In genomic region chr12:25286837-25287236, GRCh38 we compare ENCODE assay signal across 19 cellular contexts. TPM values are rescaled to one million over a fixed set of nuclear protein-coding genes. Genes with fewer than 3 reads are reported as not detected.
DNase-seq lines count a peak whose midpoint lies in the region; ATAC-seq and TF ChIP-seq lines count a peak whose summit lies in the region.
"Had no signal": no experiment of that assay in that cellular context is flagged by ENCODE, and none has a peak within 500 bp of the region (broad histone marks: within the 10 kb centered on the region; RNA-seq: fewer than 3 reads in every experiment).

No MANE protein-coding gene starts in this region.

- no peaks in the 10 kb centered on the region for H4K20me1 ChIP-seq in GM23248 (ENCODE audit: insufficient read depth)

- DNase-seq in DMS53 treated with DMSO at 0.1 percent for 48 hours (lab: John Stamatoyannopoulos, UW; ENCODE audit: unreplicated experiment) (peak; percentile 97), LNCaP clone FGC (ENCODE audit: low read depth) (peak; percentile 48), epithelial cell of esophagus (ENCODE audit: low read depth) (peak; percentile 88), mucosa of descending colon (no peak), GM23248 (no peak)
- DNase-seq in activated CD4-positive, alpha-beta memory T cell treated with anti-CD3 and anti-CD28 coated beads for 36 hours: no peak
- DNase-seq: Caco-2; CD4-positive, CD25-positive, alpha-beta regulatory T cell; DMS153; HCEC 1CT; Kasumi-1; MV-4-11; NCI-H1417; NCI-H1930; NCI-H524; SIG-M5 had no signal

- no peak overlapping the region for H2AFZ ChIP-seq in GM23248

- H3K9me3 ChIP-seq in mucosa of descending colon: peaks cover 5% of the 10 kb centered on the region
- H3K9me3 ChIP-seq in GM23248 (ENCODE audit: low read depth): no peaks in the 10 kb centered on the region

- H3K9ac ChIP-seq in GM23248: no peak overlapping the region

- peaks cover 2% of the 10 kb centered on the region for H3K27me3 Mint-ChIP-seq in activated CD4-positive, alpha-beta memory T cell treated with anti-CD3 and anti-CD28 coated beads for 36 hours
- H3K27me3 Mint-ChIP-seq: B cell, IgD-negative memory B cell had no signal

- intact Hi-C loops in mucosa of descending colon (cut with DNase I, micrococcal nuclease): no loop called here
- intact Hi-C loops in activated CD4-positive, alpha-beta memory T cell treated with anti-CD3 and anti-CD28 coated beads for 36 hours (cut with micrococcal nuclease): no loop called here

- POLR2A ChIA-PET in activated CD4-positive, alpha-beta memory T cell treated with anti-CD3 and anti-CD28 coated beads for 36 hours (lab: Charles Lee): no interaction called here

- H3K36me3 Mint-ChIP-seq in activated CD4-positive, alpha-beta memory T cell treated with anti-CD3 and anti-CD28 coated beads for 36 hours: no peaks in the 10 kb centered on the region
- H3K36me3 Mint-ChIP-seq: CD4-positive, CD25-positive, alpha-beta regulatory T cell had no signal

- H3K9me3 Mint-ChIP-seq in activated CD4-positive, alpha-beta memory T cell treated with anti-CD3 and anti-CD28 coated beads for 36 hours: peaks cover 7% of the 10 kb centered on the region

- H3K4me2 ChIP-seq in GM23248 (ENCODE audit: unreplicated experiment): no peak overlapping the region

- no peak overlapping the region for H3K27ac ChIP-seq in GM23248

- H3K4me1 ChIP-seq in mucosa of descending colon (ENCODE audit: low read depth) (no peaks in the 10 kb centered on the region), GM23248 (ENCODE audit: insufficient read depth) (no peaks in the 10 kb centered on the region)

- in situ Hi-C loops in GM23248 (cut with MboI): no loop called here

- no peak for TF ChIP-seq CTCF in LNCaP clone FGC (IDR thresholded peaks at IDR 0.05; ENCODE audit: control insufficient read depth, extremely low read depth, insufficient read depth)
- no peak for TF ChIP-seq CTCF in epithelial cell of esophagus (IDR thresholded peaks at IDR 0.05; ENCODE audit: insufficient read depth, low read depth, low read length, missing control alignments)
- no peak for TF ChIP-seq CTCF in mucosa of descending colon (IDR thresholded peaks at IDR 0.05)

- CTCF ChIA-PET in activated CD4-positive, alpha-beta memory T cell treated with anti-CD3 and anti-CD28 coated beads for 36 hours (lab: Charles Lee): no interaction called here

- peak; percentile 48 for ATAC-seq in mucosa of descending colon
- ATAC-seq in GM21723 (IDR thresholded peaks at IDR 0.05; ENCODE audit: unreplicated experiment): no peak

- no peaks in the 10 kb centered on the region for H3F3A ChIP-seq in GM23248 (ENCODE audit: insufficient read depth)

- H3K36me3 ChIP-seq in mucosa of descending colon (ENCODE audit: low read depth) (no peaks in the 10 kb centered on the region), GM23248 (ENCODE audit: low read depth) (no peaks in the 10 kb centered on the region)

- no peak overlapping the region for H3K27ac Mint-ChIP-seq in activated CD4-positive, alpha-beta memory T cell treated with anti-CD3 and anti-CD28 coated beads for 36 hours
- H3K27ac Mint-ChIP-seq: B cell; CD4-positive, CD25-positive, alpha-beta regulatory T cell; IgD-negative memory B cell had no signal

- no peaks in the 10 kb centered on the region for H3K9me2 ChIP-seq in GM23248 (ENCODE audit: insufficient read depth)

- peaks cover 8% of the 10 kb centered on the region for H3K4me1 Mint-ChIP-seq in activated CD4-positive, alpha-beta memory T cell treated with anti-CD3 and anti-CD28 coated beads for 36 hours (ENCODE audit: low read depth)

- H3K27me3 ChIP-seq in GM23248 (replicated peaks; ENCODE audit: insufficient read depth): no peaks in the 10 kb centered on the region

- H3K79me2 ChIP-seq in GM23248 (ENCODE audit: insufficient read depth): no peaks in the 10 kb centered on the region

- H3K4me3 Mint-ChIP-seq in activated CD4-positive, alpha-beta memory T cell treated with anti-CD3 and anti-CD28 coated beads for 36 hours: no peak overlapping the region
- H3K4me3 Mint-ChIP-seq: B cell; CD4-positive, CD25-positive, alpha-beta regulatory T cell; IgD-negative memory B cell had no signal

- H3K4me3 ChIP-seq in LNCaP clone FGC (ENCODE audit: low read depth, low read length): no peak overlapping the region
- no peak overlapping the region for H3K4me3 ChIP-seq in epithelial cell of esophagus (ENCODE audit: low read length)
- H3K4me3 ChIP-seq in mucosa of descending colon: no peak overlapping the region
- H3K4me3 ChIP-seq in GM23248: no peak overlapping the region

RNA-seq across cellular contexts. Expression of gene KRAS, which starts 36.1 kb away (rescaled TPM):
- total RNA-seq in mucosa of descending colon: 10 to 100 TPM; 43.5 to 64.3 (median 62.7) TPM
- total RNA-seq in GM23248 (2014; rRNA removed; shearing (Covaris generic)): 12.0 and 14.2 TPM in 2 replicates
- polyA plus RNA-seq in GM23248 (2016; fragmentation: Nextera tagmentation; extraction: Ambion mirVana): 44.6 and 46.5 TPM in 2 replicates
- total RNA-seq in activated CD4-positive, alpha-beta memory T cell treated with anti-CD3 and anti-CD28 coated beads for 36 hours: 10 to 100 TPM; 15.9 to 17.8 TPM

Comparison
In these comparisons a context has a peak if more than half of its experiments do, and no peak if none do; other contexts are left out.
1. DNase-seq: peak in DMS53 treated with DMSO at 0.1 percent for 48 hours (single experiment), LNCaP clone FGC (single experiment) and epithelial cell of esophagus (single experiment); none in mucosa of descending colon (0 of 3), GM23248 (single experiment) and activated CD4-positive, alpha-beta memory T cell treated with anti-CD3 and anti-CD28 coated beads for 36 hours (single experiment).